27 cellular contexts compared by ENCODE assay signal in genomic region chr2:19176172-19176852, GRCh38.
"Had no signal": no experiment of that assay in that cellular context is flagged by ENCODE, and none has a peak within 500 bp of the region (broad histone marks: within the 10 kb centered on the region; RNA-seq: fewer than 3 reads in every experiment).

No MANE protein-coding gene starts in this region.

- H3K4me1 Mint-ChIP-seq: activated naive CD4-positive, alpha-beta T cell treated with anti-CD3 and anti-CD28 coated beads, Interleukin-2, amount 50 U/mL, for 24 hours; nephron progenitor cell; stimulated activated memory B cell treated with anti-CD40 and anti-IgM and Interleukin-4, amounts not matched to agents 10 μg/mL and 1 μg/mL and 100 μg/mL, for 72 hours had no signal

- H3K27me3 Mint-ChIP-seq: activated naive CD4-positive, alpha-beta T cell treated with anti-CD3 and anti-CD28 coated beads, Interleukin-2, amount 50 U/mL, for 24 hours; dendritic cell treated with granulocyte-macrophage colony-stimulating factor and Interleukin-4, amounts not matched to agents 40 ng/mL and 50 ng/mL, for 4 days; stimulated activated memory B cell treated with anti-CD40 and anti-IgM and Interleukin-4, amounts not matched to agents 10 μg/mL and 1 μg/mL and 100 μg/mL, for 72 hours had no signal

- H3K27me3 ChIP-seq: ascending aorta had no signal

- H3K4me3 ChIP-seq: ascending aorta, lung, prostate gland, thoracic aorta had no signal

- H3K36me3 Mint-ChIP-seq: activated naive CD4-positive, alpha-beta T cell treated with anti-CD3 and anti-CD28 coated beads, Interleukin-2, amount 50 U/mL, for 24 hours; stimulated activated memory B cell treated with anti-CD40 and anti-IgM and Interleukin-4, amounts not matched to agents 10 μg/mL and 1 μg/mL and 100 μg/mL, for 72 hours had no signal

- H3K9me3 ChIP-seq: prostate gland had no signal

- H3K4me3 Mint-ChIP-seq: activated naive CD4-positive, alpha-beta T cell treated with anti-CD3 and anti-CD28 coated beads, Interleukin-2, amount 50 U/mL, for 24 hours; activated T-cell treated with anti-CD3 and anti-CD28 coated beads, Interleukin-2, amount 50 U/mL, for 72 hours; dendritic cell treated with granulocyte-macrophage colony-stimulating factor and Interleukin-4, amounts not matched to agents 40 ng/mL and 50 ng/mL, for 4 days; mesothelial cell of epicardium; nephron progenitor cell; stimulated activated memory B cell treated with anti-CD40 and anti-IgM and Interleukin-4, amounts not matched to agents 10 μg/mL and 1 μg/mL and 100 μg/mL, for 72 hours had no signal

- ATAC-seq: activated T-cell treated with anti-CD3 and anti-CD28 coated beads, Interleukin-2, amount 50 U/mL, for 72 hours; esophagus mucosa; foreskin keratinocyte; left colon; right cardiac atrium; stimulated activated memory B cell treated with anti-CD40 and anti-IgM and Interleukin-4, amounts not matched to agents 10 μg/mL and 1 μg/mL and 100 μg/mL, for 72 hours had no signal

- FAIRE-seq: bronchial epithelial cell, small intestine had no signal

- H3K4me1 ChIP-seq: ascending aorta, foreskin keratinocyte, prostate gland had no signal

- H3K27ac ChIP-seq: ascending aorta, foreskin keratinocyte, prostate gland, thoracic aorta, WERI-Rb-1 had no signal

- H3K36me3 ChIP-seq: ascending aorta, prostate gland, thoracic aorta, WERI-Rb-1 had no signal

- DNase-seq: activated CD4-positive, alpha-beta T cell treated with anti-CD3 and anti-CD28 coated beads for 1 hour; activated gamma-delta T cell; activated T-cell treated with anti-CD3 and anti-CD28 coated beads, Interleukin-2, amount 50 U/mL, for 72 hours; effector CD8-positive, alpha-beta T cell; glutamatergic neuron; hypothalamus; islet precursor cell; left colon; nephron progenitor cell; occipital lobe; right cardiac atrium; small intestine; stimulated activated CD4-positive, alpha-beta T cell treated with anti-CD3 and anti-CD28 coated beads, Interleukin-4, amount 100 ng/mL, for 24 hours; SW 1271; T-helper 2 cell; WERI-Rb-1 had no signal

- H3K27ac Mint-ChIP-seq: activated naive CD4-positive, alpha-beta T cell treated with anti-CD3 and anti-CD28 coated beads, Interleukin-2, amount 50 U/mL, for 24 hours; activated T-cell treated with anti-CD3 and anti-CD28 coated beads, Interleukin-2, amount 50 U/mL, for 72 hours; dendritic cell treated with granulocyte-macrophage colony-stimulating factor and Interleukin-4, amounts not matched to agents 40 ng/mL and 50 ng/mL, for 4 days; mesothelial cell of epicardium; nephron progenitor cell; stimulated activated memory B cell treated with anti-CD40 and anti-IgM and Interleukin-4, amounts not matched to agents 10 μg/mL and 1 μg/mL and 100 μg/mL, for 72 hours had no signal
